In the genomic region with DNA sequence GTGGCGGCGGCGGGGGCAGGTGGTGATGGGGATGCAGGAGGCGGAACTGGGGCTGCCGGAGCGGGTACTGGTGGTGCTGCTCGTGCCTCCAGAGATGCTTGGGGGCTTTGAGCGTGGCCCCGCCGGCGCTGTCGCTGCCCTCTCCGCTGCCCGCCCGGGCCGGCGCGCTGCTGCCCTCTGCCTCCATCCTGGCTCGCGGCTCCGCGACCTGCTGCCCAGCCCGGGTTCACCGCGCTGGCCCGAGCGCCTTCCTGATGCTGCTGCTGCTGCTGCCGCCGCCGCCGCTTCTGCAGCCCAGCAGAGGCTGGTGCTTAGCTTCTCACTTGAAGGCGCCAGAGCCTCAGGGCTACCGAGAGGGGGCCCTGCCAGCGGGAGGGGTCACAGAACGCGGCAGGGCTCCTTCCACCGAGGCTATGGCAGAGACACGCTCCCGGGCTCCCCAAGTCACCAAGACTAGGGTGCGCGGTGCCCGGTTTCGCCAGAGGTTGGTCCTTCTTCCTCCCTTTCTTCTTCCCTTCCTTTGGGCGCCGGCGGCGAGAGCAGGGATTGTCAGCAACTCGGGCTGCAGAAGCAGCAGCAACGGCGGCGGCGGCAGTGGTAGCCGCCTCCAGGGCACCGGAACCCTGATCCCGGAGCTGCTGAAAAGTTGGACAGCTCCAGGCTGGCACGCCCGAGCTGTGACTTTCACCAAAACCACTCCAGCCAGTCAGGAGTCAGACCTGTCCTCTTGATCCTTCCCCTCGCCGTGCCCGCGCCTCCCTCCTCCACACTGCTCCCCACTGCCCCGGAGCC, we compare ENCODE assay signal across 8 cellular contexts. TPM values are rescaled to one million over a fixed set of nuclear protein-coding genes. Genes with fewer than 3 reads are reported as not detected.
DNase-seq lines count a peak whose midpoint lies in the region; ATAC-seq and TF ChIP-seq lines count a peak whose summit lies in the region.

A gene (minus strand): TSS at position 291 of the 792 bp plus-strand sequence.

- no peak within 1 kb of the TSS for H3K27ac ChIP-seq in colonic mucosa

- no peak within 1 kb of the TSS for H3K27ac Mint-ChIP-seq in stimulated activated naive B cell treated with anti-CD40 and anti-IgM and Interleukin-4, amounts not matched to agents 10 μg/mL and 1 μg/mL and 100 μg/mL, for 72 hours

- peaks cover 22% of the 10 kb centered on the region for H3K27me3 ChIP-seq in colonic mucosa

- intact Hi-C loops in colonic mucosa (cut with DNase I), result no loop called here

- TF ChIP-seq CTCF in colonic mucosa (IDR thresholded peaks at IDR 0.05), result no peak

- H3K36me3 Mint-ChIP-seq in stimulated activated naive B cell treated with anti-CD40 and anti-IgM and Interleukin-4, amounts not matched to agents 10 μg/mL and 1 μg/mL and 100 μg/mL, for 72 hours, result no peaks in the 10 kb centered on the region

- H3K9me3 Mint-ChIP-seq in stimulated activated naive B cell treated with anti-CD40 and anti-IgM and Interleukin-4, amounts not matched to agents 10 μg/mL and 1 μg/mL and 100 μg/mL, for 72 hours, result no peaks in the 10 kb centered on the region

- peaks cover 12 to 25% of the 10 kb centered on the region in 2 donors for H3K4me1 Mint-ChIP-seq in stimulated activated naive B cell treated with anti-CD40 and anti-IgM and Interleukin-4, amounts not matched to agents 10 μg/mL and 1 μg/mL and 100 μg/mL, for 72 hours

- no peak within 1 kb of the TSS for H3K4me3 ChIP-seq in colonic mucosa

- H3K27me3 Mint-ChIP-seq in stimulated activated naive B cell treated with anti-CD40 and anti-IgM and Interleukin-4, amounts not matched to agents 10 μg/mL and 1 μg/mL and 100 μg/mL, for 72 hours, result peaks cover 36 to 54% of the 10 kb centered on the region in 2 donors

- no peaks in the 10 kb centered on the region for H3K9me3 ChIP-seq in colonic mucosa

- H3K4me3 Mint-ChIP-seq in stimulated activated naive B cell treated with anti-CD40 and anti-IgM and Interleukin-4, amounts not matched to agents 10 μg/mL and 1 μg/mL and 100 μg/mL, for 72 hours, result peak within 1 kb of the TSS; percentile 59 to 82

- DNase-seq in activated gamma-delta T cell (lab: John Stamatoyannopoulos, UW) (peak; percentile 11), activated gamma-delta T cell treated with Interleukin-2 at 50 U/mL for 16 hours (no peak), NCI-H748 (lab: John Stamatoyannopoulos, UW; ENCODE audit: unreplicated experiment) (peak; percentile 68), colonic mucosa (peak; percentile 25), kidney glomerular epithelial cell (lab: John Stamatoyannopoulos, UW) (peak; percentile 78), NK-92 (lab: John Stamatoyannopoulos, UW; ENCODE audit: unreplicated experiment) (no peak)
- no peak for DNase-seq in stimulated activated naive B cell treated with anti-CD40 and anti-IgM and Interleukin-4, amounts not matched to agents 10 μg/mL and 1 μg/mL and 100 μg/mL, for 72 hours

- peak; percentile 85 to 87 for ATAC-seq in stimulated activated naive B cell treated with anti-CD40 and anti-IgM and Interleukin-4, amounts not matched to agents 10 μg/mL and 1 μg/mL and 100 μg/mL, for 72 hours (replicated peaks)
- ATAC-seq in HG02759 (IDR thresholded peaks at IDR 0.05; ENCODE audit: unreplicated experiment), result no peak

- no peak within 1 kb of the TSS for H3K9ac ChIP-seq in colonic mucosa (ENCODE audit: low read depth in 2 of 2, low read length in 2 of 2)

- H3K36me3 ChIP-seq in colonic mucosa, result no peaks in the 10 kb centered on the region

- H3K4me1 ChIP-seq in colonic mucosa, result no peaks in the 10 kb centered on the region

RNA-seq across cellular contexts. Expression of the gene that starts here (rescaled TPM):
- 10 to 100 TPM; 23.1 to 53.7 TPM for total RNA-seq in colonic mucosa

Comparison
In these comparisons a context has a peak if more than half of its experiments do, and no peak if none do; other contexts are left out.
1. DNase-seq: peak in activated gamma-delta T cell (single experiment), NCI-H748 (single experiment), colonic mucosa (single experiment) and kidney glomerular epithelial cell (single experiment); none in activated gamma-delta T cell treated with Interleukin-2 at 50 U/mL for 16 hours (single experiment), stimulated activated naive B cell treated with anti-CD40 and anti-IgM and Interleukin-4, amounts not matched to agents 10 μg/mL and 1 μg/mL and 100 μg/mL, for 72 hours (single experiment) and NK-92 (single experiment).